8 cellular contexts compared by ENCODE assay signal in genomic region chr17:76671912-76672262, GRCh38. TPM values are rescaled to one million over a fixed set of nuclear protein-coding genes. Genes with fewer than 3 reads are reported as not detected.
A peak's percentile ranks its signal among the peaks of the same experiment; 100 is the strongest.
DNase-seq lines count a peak whose midpoint lies in the region; ATAC-seq and TF ChIP-seq lines count a peak whose summit lies in the region.

No MANE protein-coding gene starts in this region.

- H3K9me3 Mint-ChIP-seq in T-helper 2 cell treated with Interferon-gamma antibody and Interleukin-4, amounts not matched to agents 5 μg/mL and 100 μg/mL, for 36 hours, result peaks cover 4% of the 10 kb centered on the region

- peaks cover 6% of the 10 kb centered on the region for H3K27me3 Mint-ChIP-seq in T-helper 2 cell treated with Interferon-gamma antibody and Interleukin-4, amounts not matched to agents 5 μg/mL and 100 μg/mL, for 36 hours (ENCODE audit: low read depth)

- no peaks in the 10 kb centered on the region for H3K36me3 ChIP-seq in SJCRH30
- H3K36me3 ChIP-seq in sigmoid colon, result peaks cover 0 to 15% (median 7%) of the 10 kb centered on the region in 4 donors

- no peak for ATAC-seq in HG03139 (IDR thresholded peaks at IDR 0.05; ENCODE audit: unreplicated experiment)

- peaks cover 3% of the 10 kb centered on the region for H3K36me3 Mint-ChIP-seq in T-helper 2 cell treated with Interferon-gamma antibody and Interleukin-4, amounts not matched to agents 5 μg/mL and 100 μg/mL, for 36 hours (ENCODE audit: low read depth)

- no peak for TF ChIP-seq EP300 in sigmoid colon (IDR thresholded peaks at IDR 0.05)

- 0% methylated on average over 19 of the region's 19 CpGs for WGBS in sigmoid colon, 2 donors

- no peaks in the 10 kb centered on the region for H3K27me3 ChIP-seq in SJCRH30
- H3K27me3 ChIP-seq in sigmoid colon, result no peaks in the 10 kb centered on the region

- H3K27ac Mint-ChIP-seq in T-helper 2 cell treated with Interferon-gamma antibody and Interleukin-4, amounts not matched to agents 5 μg/mL and 100 μg/mL, for 36 hours, result peak overlapping the region; percentile 90

- H3K9me3 ChIP-seq in SJCRH30 (replicated peaks) (no peaks in the 10 kb centered on the region), sigmoid colon (no peaks in the 10 kb centered on the region)

- intact Hi-C loops in sigmoid colon (cut with DNase I), result loop anchor here (5.0 kb wide), 2 partner anchors 40 to 115 kb away; partner anchors contain the start of gene MXRA7

- H3K27ac ChIP-seq in SJCRH30, result peak overlapping the region; percentile 81
- peak overlapping the region; percentile 81 to 90 (median 86) for H3K27ac ChIP-seq in sigmoid colon

- peak; percentile 39 to 58 for TF ChIP-seq POLR2A in sigmoid colon (IDR thresholded peaks at IDR 0.05)

- no peak for DNase-seq in T-helper 2 cell treated with Interferon-gamma antibody and Interleukin-4, amounts not matched to agents 5 μg/mL and 100 μg/mL, for 36 hours (ENCODE audit: low spot score)
- no peak for DNase-seq in T-helper 2 cell
- no peak for DNase-seq in SJCRH30
- DNase-seq in foreskin fibroblast, result no peak
- no peak for DNase-seq in sigmoid colon
- DNase-seq in effector CD4-positive, alpha-beta T cell, result no peak
- no peak for DNase-seq in NK-92 (lab: John Stamatoyannopoulos, UW; ENCODE audit: unreplicated experiment)

- peaks cover 18% of the 10 kb centered on the region for H3K4me1 Mint-ChIP-seq in T-helper 2 cell treated with Interferon-gamma antibody and Interleukin-4, amounts not matched to agents 5 μg/mL and 100 μg/mL, for 36 hours (ENCODE audit: low read depth)

- peak overlapping the region; percentile 67 for H3K4me3 ChIP-seq in SJCRH30
- peak overlapping the region; percentile 62 to 67 for H3K4me3 ChIP-seq in foreskin fibroblast (ENCODE audit: low read depth in 1 of 2, low read length in 2 of 2)
- peak overlapping the region; percentile 41 to 65 (median 59) for H3K4me3 ChIP-seq in sigmoid colon

- peaks cover 10% of the 10 kb centered on the region; the same call in 1 of the 2 replicates for H3K4me1 ChIP-seq in SJCRH30
- peaks cover 0 to 16% (median 10%) of the 10 kb centered on the region in 4 donors for H3K4me1 ChIP-seq in sigmoid colon

- no peak for TF ChIP-seq CTCF in foreskin fibroblast (IDR thresholded peaks at IDR 0.05; ENCODE audit: low read depth, low read length)
- peak in 3 of 4 experiments; percentile 11 to 26 (median 19) for TF ChIP-seq CTCF in sigmoid colon (IDR thresholded peaks at IDR 0.05)

- peak overlapping the region; percentile 87 for H3K4me3 Mint-ChIP-seq in T-helper 2 cell treated with Interferon-gamma antibody and Interleukin-4, amounts not matched to agents 5 μg/mL and 100 μg/mL, for 36 hours

RNA-seq across cellular contexts. Expression of gene ST6GALNAC1, which starts 28.3 kb away (rescaled TPM):
- total RNA-seq in SJCRH30 (2014; rRNA removed; shearing (Covaris generic)), result not detected in 2 replicates
- total RNA-seq in sigmoid colon, result 1 to 10 TPM in 2 of 4 donors, under 1 TPM in 2; 0.81 to 4.6 (median 2.2) TPM
- polyA plus RNA-seq in sigmoid colon, result 100 to 1,000 TPM; 104 to 146 (median 109) TPM

RNA-seq across cellular contexts. Expression of gene MXRA7, which starts 38.9 kb away (rescaled TPM):
- 245 and 247 TPM in 2 replicates for total RNA-seq in SJCRH30 (2014; rRNA removed; shearing (Covaris generic))
- total RNA-seq in sigmoid colon, result 100 to 1,000 TPM; 327 to 428 (median 348) TPM
- 100 to 1,000 TPM in 1 of 3 donors, 10 to 100 TPM in 1, 1 to 10 TPM in 1; 8.3 to 109 (median 35.3) TPM for polyA plus RNA-seq in sigmoid colon

RNA-seq across cellular contexts. Expression of gene JMJD6, which starts 54.5 kb away (rescaled TPM):
- total RNA-seq in SJCRH30 (2014; rRNA removed; shearing (Covaris generic)), result 36.4 and 39.8 TPM in 2 replicates
- 10 to 100 TPM; 21.3 to 37.3 (median 28.9) TPM for total RNA-seq in sigmoid colon
- polyA plus RNA-seq in sigmoid colon, result 10 to 100 TPM; 24.0 to 28.9 (median 24.8) TPM

RNA-seq across cellular contexts. Expression of gene METTL23, which starts 54.8 kb away (rescaled TPM):
- 33.3 and 39.5 TPM in 2 replicates for total RNA-seq in SJCRH30 (2014; rRNA removed; shearing (Covaris generic))
- 10 to 100 TPM; 13.6 to 32.5 (median 20.8) TPM for total RNA-seq in sigmoid colon
- polyA plus RNA-seq in sigmoid colon, result 10 to 100 TPM; 25.7 to 34.8 (median 33.6) TPM
